Comparison of ENCODE assay signal across 8 cellular contexts in the genomic region with DNA sequence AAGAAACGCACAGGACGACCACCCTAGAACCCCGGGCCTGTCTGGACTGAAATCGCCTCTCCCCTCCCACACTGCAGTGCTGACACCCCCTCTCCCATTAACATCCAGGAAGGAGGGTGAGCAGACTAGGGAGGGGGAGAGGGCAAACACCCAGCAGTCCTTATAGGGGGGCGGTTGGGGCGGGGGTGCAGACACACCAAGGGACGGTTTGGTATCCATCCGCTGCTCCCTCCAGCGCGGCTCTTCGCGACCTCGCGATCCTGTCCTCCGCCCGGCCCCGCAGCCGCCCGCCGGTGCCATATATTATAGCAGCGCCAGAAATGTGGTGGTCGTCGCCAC. TPM values are rescaled to one million over a fixed set of nuclear protein-coding genes. Genes with fewer than 3 reads are reported as not detected.
DNase-seq lines count a peak whose midpoint lies in the region; ATAC-seq and TF ChIP-seq lines count a peak whose summit lies in the region.
"Had no signal": no experiment of that assay in that cellular context is flagged by ENCODE, and none has a peak within 500 bp of the region (broad histone marks: within the 10 kb centered on the region; RNA-seq: fewer than 3 reads in every experiment).

No MANE protein-coding gene starts in this region.

- no peak overlapping the region for H3K27ac ChIP-seq in iPS-18a (ENCODE audit: low read length)
- H3K27ac ChIP-seq: RWPE1 had no signal

- H3K4me1 ChIP-seq in iPS-18a (ENCODE audit: control insufficient read depth, low read depth, low read length): no peaks in the 10 kb centered on the region

- no peak for TF ChIP-seq CTCF in HFFc6 (IDR thresholded peaks at IDR 0.05)

- H3K4me3 Mint-ChIP-seq in HFFc6: peak overlapping the region; percentile 89
- H3K4me3 Mint-ChIP-seq in activated naive CD8-positive, alpha-beta T cell treated with anti-CD3 and anti-CD28 coated beads, Interleukin-2, amount 50 U/mL, for 24 hours: peak overlapping the region; percentile 82
- peak overlapping the region; percentile 92 to 95 for H3K4me3 Mint-ChIP-seq in stimulated activated naive B cell treated with anti-CD40 and anti-IgM and Interleukin-4, amounts not matched to agents 10 μg/mL and 1 μg/mL and 100 μg/mL, for 72 hours

- H3K9me3 ChIP-seq in iPS-18a (ENCODE audit: control insufficient read depth, low read depth, low read length): peaks cover 3% of the 10 kb centered on the region

- no peaks in the 10 kb centered on the region for H3K9me3 Mint-ChIP-seq in HFFc6
- no peaks in the 10 kb centered on the region for H3K9me3 Mint-ChIP-seq in activated naive CD8-positive, alpha-beta T cell treated with anti-CD3 and anti-CD28 coated beads, Interleukin-2, amount 50 U/mL, for 24 hours
- peaks cover 0 to 9% of the 10 kb centered on the region in 2 donors for H3K9me3 Mint-ChIP-seq in stimulated activated naive B cell treated with anti-CD40 and anti-IgM and Interleukin-4, amounts not matched to agents 10 μg/mL and 1 μg/mL and 100 μg/mL, for 72 hours

- H3K4me1 Mint-ChIP-seq in HFFc6 (ENCODE audit: low read depth): peaks cover 7% of the 10 kb centered on the region; the same call in 1 of the 2 replicates
- peaks cover 16% of the 10 kb centered on the region for H3K4me1 Mint-ChIP-seq in activated naive CD8-positive, alpha-beta T cell treated with anti-CD3 and anti-CD28 coated beads, Interleukin-2, amount 50 U/mL, for 24 hours
- H3K4me1 Mint-ChIP-seq in stimulated activated naive B cell treated with anti-CD40 and anti-IgM and Interleukin-4, amounts not matched to agents 10 μg/mL and 1 μg/mL and 100 μg/mL, for 72 hours: peaks cover 5 to 14% of the 10 kb centered on the region in 2 donors

- H3K27me3 ChIP-seq in iPS-18a (ENCODE audit: control insufficient read depth, insufficient read depth, low read length): peaks cover 12% of the 10 kb centered on the region

- H3K27ac Mint-ChIP-seq in HFFc6: no peak overlapping the region
- no peak overlapping the region for H3K27ac Mint-ChIP-seq in activated naive CD8-positive, alpha-beta T cell treated with anti-CD3 and anti-CD28 coated beads, Interleukin-2, amount 50 U/mL, for 24 hours
- H3K27ac Mint-ChIP-seq in stimulated activated naive B cell treated with anti-CD40 and anti-IgM and Interleukin-4, amounts not matched to agents 10 μg/mL and 1 μg/mL and 100 μg/mL, for 72 hours: no peak overlapping the region

- no peaks in the 10 kb centered on the region for H3K36me3 ChIP-seq in iPS-18a (ENCODE audit: control insufficient read depth, low read depth, low read length)

- H3K36me3 Mint-ChIP-seq in HFFc6 (ENCODE audit: low read depth): no peaks in the 10 kb centered on the region; the same call in 1 of the 2 replicates
- H3K36me3 Mint-ChIP-seq in activated naive CD8-positive, alpha-beta T cell treated with anti-CD3 and anti-CD28 coated beads, Interleukin-2, amount 50 U/mL, for 24 hours (ENCODE audit: low read depth): peaks cover 3% of the 10 kb centered on the region
- peaks cover 0 to 7% of the 10 kb centered on the region in 2 donors for H3K36me3 Mint-ChIP-seq in stimulated activated naive B cell treated with anti-CD40 and anti-IgM and Interleukin-4, amounts not matched to agents 10 μg/mL and 1 μg/mL and 100 μg/mL, for 72 hours

- H3K9ac ChIP-seq in iPS-18a (ENCODE audit: low read length): no peak overlapping the region

- H3K27me3 Mint-ChIP-seq in HFFc6 (ENCODE audit: insufficient read depth): no peaks in the 10 kb centered on the region
- no peaks in the 10 kb centered on the region for H3K27me3 Mint-ChIP-seq in activated naive CD8-positive, alpha-beta T cell treated with anti-CD3 and anti-CD28 coated beads, Interleukin-2, amount 50 U/mL, for 24 hours
- peaks cover 0 to 5% of the 10 kb centered on the region in 2 donors for H3K27me3 Mint-ChIP-seq in stimulated activated naive B cell treated with anti-CD40 and anti-IgM and Interleukin-4, amounts not matched to agents 10 μg/mL and 1 μg/mL and 100 μg/mL, for 72 hours

- DNase-seq in HFFc6 (no peak), GM03348 (ENCODE audit: low spot score) (no peak)
- no peak for DNase-seq in activated naive CD8-positive, alpha-beta T cell treated with anti-CD3 and anti-CD28 coated beads, Interleukin-2, amount 50 U/mL, for 24 hours
- no peak for DNase-seq in stimulated activated naive B cell treated with anti-CD40 and anti-IgM and Interleukin-4, amounts not matched to agents 10 μg/mL and 1 μg/mL and 100 μg/mL, for 72 hours

- no peak for ATAC-seq in activated naive CD8-positive, alpha-beta T cell treated with anti-CD3 and anti-CD28 coated beads, Interleukin-2, amount 50 U/mL, for 24 hours
- peak in 1 of 2 donors; percentile 48 for ATAC-seq in stimulated activated naive B cell treated with anti-CD40 and anti-IgM and Interleukin-4, amounts not matched to agents 10 μg/mL and 1 μg/mL and 100 μg/mL, for 72 hours (replicated peaks)
- no peak for ATAC-seq in GM21526 (IDR thresholded peaks at IDR 0.05; ENCODE audit: low FRiP score, unreplicated experiment)
- ATAC-seq in GM18517 (IDR thresholded peaks at IDR 0.05; ENCODE audit: unreplicated experiment): no peak

- H3K4me3 ChIP-seq in iPS-18a (ENCODE audit: low read length): peak overlapping the region; percentile 56

RNA-seq across cellular contexts. Expression of a gene that starts 0.4 kb away (rescaled TPM):
- total RNA-seq in HFFc6 (2021; fragmentation: NEBNext Ultra II Directional; extraction: Animal tissue kit (Norgen Biotek cat#: 25700)): 1 to 10 TPM in 1 of 6 experiments, under 1 TPM in 5; 0.76 to 1.1 (median 0.95) TPM

RNA-seq across cellular contexts. Expression of a gene that starts 51.6 kb away (rescaled TPM):
- total RNA-seq in HFFc6 (2021; fragmentation: NEBNext Ultra II Directional; extraction: Animal tissue kit (Norgen Biotek cat#: 25700)): 1 to 10 TPM; 8.2 to 9.7 (median 8.4) TPM
